Comparison of ENCODE assay signal across 17 cellular contexts in the genomic region with DNA sequence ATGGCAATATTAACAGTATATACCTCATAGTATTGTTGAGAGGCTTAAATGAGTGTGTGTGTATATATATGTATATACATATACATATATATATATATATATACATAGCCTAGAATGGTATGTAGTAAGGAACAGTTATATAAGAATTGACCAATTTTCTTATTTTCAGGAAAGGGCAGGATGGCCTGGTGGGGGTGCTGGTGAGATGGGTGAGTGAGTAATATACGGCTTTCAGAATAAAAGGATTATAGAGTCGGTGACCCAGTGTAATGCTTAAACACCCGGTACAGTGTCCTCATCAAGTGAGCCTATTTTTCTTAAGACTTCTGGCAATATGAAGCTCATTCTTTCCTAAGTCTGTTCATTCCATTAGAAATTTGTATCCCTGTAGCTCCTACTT. TPM values are rescaled to one million over a fixed set of nuclear protein-coding genes. Genes with fewer than 3 reads are reported as not detected.
DNase-seq lines count a peak whose midpoint lies in the region; ATAC-seq and TF ChIP-seq lines count a peak whose summit lies in the region.
"Had no signal": no experiment of that assay in that cellular context is flagged by ENCODE, and none has a peak within 500 bp of the region (broad histone marks: within the 10 kb centered on the region; RNA-seq: fewer than 3 reads in every experiment).

No MANE protein-coding gene starts in this region.

- peaks cover 16% of the 10 kb centered on the region for H3K27me3 Mint-ChIP-seq in HFFc6 (ENCODE audit: insufficient read depth)

- H3K9me3 ChIP-seq in BE2C (no peaks in the 10 kb centered on the region), PC-3 (ENCODE audit: low read length) (no peaks in the 10 kb centered on the region), PC-9 (ENCODE audit: insufficient read depth, low read depth) (0 out of 2 replicates have a peak, but pooled peaks cover 3% of the 10 kb centered on the region)
- H3K9me3 ChIP-seq: SJCRH30 had no signal

- H3K9me3 Mint-ChIP-seq in HFFc6: no peaks in the 10 kb centered on the region; the same call in none of the 2 replicates

- ATAC-seq in PC-3: no peak; the same call in 1 of the 2 replicates

- H3K27me3 ChIP-seq in BE2C: no peaks in the 10 kb centered on the region
- H3K27me3 ChIP-seq in PC-3 (ENCODE audit: low read length): no peaks in the 10 kb centered on the region
- H3K27me3 ChIP-seq in PC-9 (ENCODE audit: insufficient read depth, low read depth): no peaks in the 10 kb centered on the region
- H3K27me3 ChIP-seq: SJCRH30 had no signal

- H3K4me1 Mint-ChIP-seq in HFFc6 (ENCODE audit: low read depth): no peaks in the 10 kb centered on the region
- H3K4me1 Mint-ChIP-seq: CD4-positive, CD25-positive, alpha-beta regulatory T cell had no signal

- H3K4me2 ChIP-seq in PC-3 (ENCODE audit: low read length) (no peak overlapping the region), PC-9 (no peak overlapping the region)

- H3K79me2 ChIP-seq in PC-3 (ENCODE audit: low read length) (no peaks in the 10 kb centered on the region), PC-9 (ENCODE audit: low read depth) (no peaks in the 10 kb centered on the region)

- H3K36me3 Mint-ChIP-seq in HFFc6 (ENCODE audit: low read depth): no peaks in the 10 kb centered on the region
- H3K36me3 Mint-ChIP-seq: CD4-positive, CD25-positive, alpha-beta regulatory T cell had no signal

- no peak overlapping the region for H3K9ac ChIP-seq in PC-3 (ENCODE audit: low read length)

- H3F3A ChIP-seq in PC-3 (ENCODE audit: low read length, unreplicated experiment): no peaks in the 10 kb centered on the region
- H3F3A ChIP-seq in PC-9 (ENCODE audit: insufficient read depth, low read depth): no peaks in the 10 kb centered on the region

- peak; percentile 28 for TF ChIP-seq CTCF in BE2C (IDR thresholded peaks at IDR 0.05; ENCODE audit: low read depth, low read length)
- TF ChIP-seq CTCF in HFFc6 (IDR thresholded peaks at IDR 0.05): peak; percentile 19; the same call in 1 of the 2 replicates
- TF ChIP-seq CTCF in PC-3 (conservative IDR thresholded peaks at IDR 0.05; ENCODE audit: low read depth, low read length): peak; percentile 36
- peak; percentile 6 for TF ChIP-seq CTCF in fibroblast of mammary gland (conservative IDR thresholded peaks at IDR 0.05; ENCODE audit: control insufficient read depth, insufficient read depth, low read depth, low read length)
- TF ChIP-seq CTCF in PC-9 (conservative IDR thresholded peaks at IDR 0.05): no peak

- H3K4me3 ChIP-seq in BE2C (ENCODE audit: low read depth, low read length) (no peak overlapping the region), PC-3 (ENCODE audit: low read length) (no peak overlapping the region), fibroblast of mammary gland (ENCODE audit: control insufficient read depth, low read depth, low read length) (no peak overlapping the region), PC-9 (no peak overlapping the region)
- H3K4me3 ChIP-seq: SJCRH30 had no signal

- DNase-seq in BE2C: peak; percentile 20
- no peak for DNase-seq in HFFc6
- peak; percentile 30 for DNase-seq in PC-3
- DNase-seq in fibroblast of mammary gland (ENCODE audit: low read depth): no peak
- no peak for DNase-seq in PC-9
- no peak for DNase-seq in cerebellar cortex (ENCODE audit: low spot score)
- no peak for DNase-seq in stimulated activated naive CD4-positive, alpha-beta T cell treated with Interleukin-2 at 50 U/mL for 16 hours (lab: John Stamatoyannopoulos, UW)
- DNase-seq: CD4-positive, CD25-positive, alpha-beta regulatory T cell; DND-41; KBM-7; NCI-H1092; NCI-H1694 treated with DMSO at 0.1 percent for 48 hours; RPMI8226; SJCRH30 had no signal

- no peak overlapping the region for H3K27ac ChIP-seq in PC-3 (ENCODE audit: low read length)
- no peak overlapping the region for H3K27ac ChIP-seq in PC-9
- H3K27ac ChIP-seq: SJCRH30 had no signal

- no peaks in the 10 kb centered on the region for H3K9me2 ChIP-seq in PC-3 (replicated peaks; ENCODE audit: low read length)
- H3K9me2 ChIP-seq in PC-9 (ENCODE audit: insufficient read depth): no peaks in the 10 kb centered on the region

- H3K36me3 ChIP-seq in BE2C (no peaks in the 10 kb centered on the region), PC-3 (ENCODE audit: low read depth, low read length) (no peaks in the 10 kb centered on the region), PC-9 (ENCODE audit: low read depth) (no peaks in the 10 kb centered on the region)
- H3K36me3 ChIP-seq: SJCRH30 had no signal

- POLR2A ChIA-PET in PC-3 (lab: Charles Lee; ENCODE audit: unreplicated experiment): no interaction called here
- POLR2A ChIA-PET in PC-9 (lab: Charles Lee; ENCODE audit: unreplicated experiment): no interaction called here

- no peaks in the 10 kb centered on the region for H4K20me1 ChIP-seq in PC-3 (ENCODE audit: low read length)
- no peaks in the 10 kb centered on the region for H4K20me1 ChIP-seq in PC-9 (ENCODE audit: insufficient read depth)

- BruUV-seq in PC-3 (replicated peaks; lab: Mats Ljungman, UMichigan) (no TSS peak), PC-9 (replicated peaks; lab: Mats Ljungman, UMichigan) (no TSS peak)

- H3K27ac Mint-ChIP-seq in HFFc6: no peak overlapping the region
- H3K27ac Mint-ChIP-seq: CD4-positive, CD25-positive, alpha-beta regulatory T cell had no signal

- no peak overlapping the region for H3K4me3 Mint-ChIP-seq in HFFc6

- CTCF ChIA-PET in PC-3 (lab: Charles Lee): interaction anchor here (0.7 kb wide), 1 partner anchor 1554 kb away, joined by 4 read pairs; no protein-coding TSS in a partner anchor
- CTCF ChIA-PET in PC-9 (lab: Charles Lee): no interaction called here

- no peak overlapping the region for H2AFZ ChIP-seq in PC-3 (ENCODE audit: low read length)
- H2AFZ ChIP-seq in PC-9: no peak overlapping the region

- intact Hi-C loops in PC-3 (cut with micrococcal nuclease): no loop called here
- intact Hi-C loops in PC-9 (cut with micrococcal nuclease; ENCODE audit: unreplicated experiment): no loop called here

- H3K4me1 ChIP-seq in BE2C (no peaks in the 10 kb centered on the region), PC-3 (ENCODE audit: insufficient read depth, low read length) (no peaks in the 10 kb centered on the region), PC-9 (replicated peaks; ENCODE audit: insufficient read depth) (no peaks in the 10 kb centered on the region)
- H3K4me1 ChIP-seq: SJCRH30 had no signal

RNA-seq across cellular contexts. Expression of gene FAM216B, which starts 11.7 kb away (rescaled TPM):
- polyA plus RNA-seq in BE2C (2012; ENCODE audit: insufficient read depth, insufficient read length, low read depth): 1.3 TPM
- total RNA-seq in HFFc6 (2021; fragmentation: NEBNext Ultra II Directional; extraction: Animal tissue kit (Norgen Biotek cat#: 25700)): not detected
- not detected in 2 replicates for total RNA-seq in PC-3 (2014; rRNA removed)
- not detected in 2 replicates for total RNA-seq in PC-9 (2021)
- total RNA-seq: A673; CD4-positive, CD25-positive, alpha-beta regulatory T cell; H4; M059J; SJCRH30 had no signal
- polyA plus RNA-seq: CD4-positive, CD25-positive, alpha-beta regulatory T cell had no signal

Comparison
In these comparisons a context has a peak if more than half of its experiments do, and no peak if none do; other contexts are left out.
1. DNase-seq: peak in BE2C (single experiment) and PC-3 (single experiment); none in HFFc6 (single experiment), fibroblast of mammary gland (single experiment), PC-9 (0 of 2), cerebellar cortex (single experiment) and stimulated activated naive CD4-positive, alpha-beta T cell treated with Interleukin-2 at 50 U/mL for 16 hours (single experiment).